ENCODE assay signal across 9 cellular contexts in genomic region chrX:103248553-103248952, GRCh38. TPM values are rescaled to one million over a fixed set of nuclear protein-coding genes. Genes with fewer than 3 reads are reported as not detected.
DNase-seq lines count a peak whose midpoint lies in the region; ATAC-seq, FAIRE-seq and TF ChIP-seq lines count a peak whose summit lies in the region.
"Had no signal": no experiment of that assay in that cellular context is flagged by ENCODE, and none has a peak within 500 bp of the region (broad histone marks: within the 10 kb centered on the region; RNA-seq: fewer than 3 reads in every experiment).

No MANE protein-coding gene starts in this region.

- H3K9me3 ChIP-seq in heart left ventricle (no peaks in the 10 kb centered on the region), MM.1S (replicated peaks; ENCODE audit: insufficient read depth, low read length) (no peaks in the 10 kb centered on the region), endodermal cell (ENCODE audit: control insufficient read depth, low read length) (no peaks in the 10 kb centered on the region), small intestine (ENCODE audit: control insufficient read depth, low read depth) (no peaks in the 10 kb centered on the region)

- peaks cover 16% of the 10 kb centered on the region for H3K4me1 Mint-ChIP-seq in endodermal cell

- H4K20me1 ChIP-seq in MM.1S (ENCODE audit: insufficient read depth, low read length): no peaks in the 10 kb centered on the region

- peaks cover 11% of the 10 kb centered on the region for H3K36me3 Mint-ChIP-seq in endodermal cell (ENCODE audit: low read depth)

- H3F3A ChIP-seq in MM.1S (ENCODE audit: insufficient read depth, low read length): no peaks in the 10 kb centered on the region

- ATAC-seq in heart left ventricle (no peak), left cardiac atrium (no peak), HG02623 (IDR thresholded peaks at IDR 0.05; ENCODE audit: unreplicated experiment) (no peak)

- no peak overlapping the region for H2AFZ ChIP-seq in MM.1S (ENCODE audit: low read length)

- H3K79me2 ChIP-seq in MM.1S (ENCODE audit: low read length): no peaks in the 10 kb centered on the region

- no peak overlapping the region for H3K4me2 ChIP-seq in MM.1S (ENCODE audit: low read depth, low read length)

- H3K27ac ChIP-seq in heart left ventricle (no peak overlapping the region), MM.1S (ENCODE audit: low read length) (no peak overlapping the region), endodermal cell (ENCODE audit: low read depth, low read length) (no peak overlapping the region), small intestine (ENCODE audit: low read depth in 1 of 2, low read length in 1 of 2) (no peak overlapping the region)

- no peaks in the 10 kb centered on the region for H3K9me2 ChIP-seq in MM.1S (replicated peaks; ENCODE audit: insufficient read depth, low read length)

- no peak overlapping the region for H3K4me3 Mint-ChIP-seq in endodermal cell
- H3K4me3 Mint-ChIP-seq: activated T-cell treated with anti-CD3 and anti-CD28 coated beads, Interleukin-2, amount 50 U/mL, for 4 hours had no signal

- TF ChIP-seq CTCF in heart left ventricle (IDR thresholded peaks at IDR 0.05): peak in 10 of 12 donors; percentile 20 to 50 (median 34)
- TF ChIP-seq CTCF in MM.1S (IDR thresholded peaks at IDR 0.05; ENCODE audit: low read length): peak; percentile 44
- peak; percentile 67 for TF ChIP-seq CTCF in endodermal cell (conservative IDR thresholded peaks at IDR 0.05)

- no peak overlapping the region for H3K9ac ChIP-seq in MM.1S (ENCODE audit: low read length)
- H3K9ac ChIP-seq in endodermal cell (ENCODE audit: extremely low read depth, low read length, poor library complexity, severe bottlenecking): no peak overlapping the region

- H3K27me3 ChIP-seq in heart left ventricle (peaks cover 0 to 17% (median 0%) of the 10 kb centered on the region in 9 donors), MM.1S (replicated peaks; ENCODE audit: insufficient read depth, low read length) (no peaks in the 10 kb centered on the region), endodermal cell (ENCODE audit: control insufficient read depth, insufficient read depth, low read length, poor library complexity, severe bottlenecking) (peaks cover under 1% of the 10 kb centered on the region), small intestine (ENCODE audit: control insufficient read depth in 2 of 2, insufficient read depth in 2 of 2, low read length in 2 of 2) (no peaks in the 10 kb centered on the region)

- H3K9me3 Mint-ChIP-seq in endodermal cell: peaks cover 2% of the 10 kb centered on the region
- H3K9me3 Mint-ChIP-seq: activated T-cell treated with anti-CD3 and anti-CD28 coated beads, Interleukin-2, amount 50 U/mL, for 4 hours had no signal

- peaks cover 8% of the 10 kb centered on the region for H3K27me3 Mint-ChIP-seq in endodermal cell (ENCODE audit: insufficient read depth)

- no peak for FAIRE-seq in small intestine (lab: Jason Lieb, UNC)

- TF ChIP-seq POLR2A in heart left ventricle (IDR thresholded peaks at IDR 0.05): no peak

- H3K4me1 ChIP-seq in heart left ventricle (peaks cover 0 to 13% (median 5%) of the 10 kb centered on the region in 12 donors), MM.1S (ENCODE audit: low read length) (no peaks in the 10 kb centered on the region), endodermal cell (ENCODE audit: control insufficient read depth, insufficient read depth, low read length) (no peaks in the 10 kb centered on the region), small intestine (ENCODE audit: control insufficient read depth in 2 of 2, insufficient read depth in 1 of 2, low read depth in 1 of 2, low read length in 1 of 2) (no peaks in the 10 kb centered on the region)

- H3K36me3 ChIP-seq in heart left ventricle (peaks cover 0 to 13% (median 0%) of the 10 kb centered on the region in 9 donors), MM.1S (replicated peaks; ENCODE audit: insufficient read depth, low read length) (no peaks in the 10 kb centered on the region), endodermal cell (ENCODE audit: control insufficient read depth, insufficient read depth, low read length) (peaks cover 10% of the 10 kb centered on the region), small intestine (ENCODE audit: control insufficient read depth in 2 of 2, insufficient read depth in 2 of 2, low read length in 2 of 2) (no peaks in the 10 kb centered on the region)

- DNase-seq in heart left ventricle: no peak
- DNase-seq in left cardiac atrium: no peak
- no peak for DNase-seq in MM.1S
- DNase-seq in endodermal cell: no peak
- DNase-seq in small intestine: peak; percentile 12
- DNase-seq in posterior cingulate gyrus: no peak
- DNase-seq in NCI-H1048 (lab: John Stamatoyannopoulos, UW): no peak
- DNase-seq: activated T-cell treated with anti-CD3 and anti-CD28 coated beads, Interleukin-2, amount 50 U/mL, for 4 hours had no signal

- no peak overlapping the region for H3K27ac Mint-ChIP-seq in endodermal cell

- intact Hi-C loops in heart left ventricle (cut with DNase I) (loop anchor here in 3 of 10 donors (2.0 to 5.0 kb wide), 2 partner anchors 36 to 38 kb away; no protein-coding TSS in a partner anchor), left cardiac atrium (cut with DNase I) (loop anchor here in 1 of 2 donors (5.0 kb wide), 1 partner anchor 36 kb away; no protein-coding TSS in a partner anchor), posterior cingulate gyrus (cut with DNase I) (no loop called here)

- no peak overlapping the region for H3K4me3 ChIP-seq in heart left ventricle
- no peak overlapping the region for H3K4me3 ChIP-seq in MM.1S (ENCODE audit: low read length)
- no peak overlapping the region for H3K4me3 ChIP-seq in endodermal cell (ENCODE audit: low read length)
- H3K4me3 ChIP-seq in small intestine (ENCODE audit: low read depth in 1 of 2, low read length in 2 of 2): no peak overlapping the region

RNA-seq across cellular contexts. Expression of gene TCEAL8, which starts 6.4 kb away (rescaled TPM):
- total RNA-seq in heart left ventricle (10 to 100 TPM; 38.2 to 60.1 (median 52.7) TPM), left cardiac atrium (10 to 100 TPM; 46.1 to 53.3 TPM), endodermal cell (100 to 1,000 TPM in 1 of 2 donors, 10 to 100 TPM in 1; 81.4 to 113 TPM)
- polyA plus RNA-seq in heart left ventricle (10 to 100 TPM; 47.3 to 47.9 TPM), small intestine (10 to 100 TPM; 24.8 to 54.5 (median 40.5) TPM)
- polyA plus RNA-seq in endodermal cell (2013, experiment 1 of 2): 89.3 TPM
- polyA plus RNA-seq in endodermal cell (2013, experiment 2 of 2): 87.9 TPM

RNA-seq across cellular contexts. Expression of gene TCEAL5, which starts 28.0 kb away (rescaled TPM):
- total RNA-seq in heart left ventricle: under 1 TPM in 4 of 9 donors, not detected in 5; 0.27 to 0.52 (median 0.38) TPM
- polyA plus RNA-seq in heart left ventricle: under 1 TPM; 0.19 TPM
- under 1 TPM; 0.50 TPM for total RNA-seq in left cardiac atrium
- 1 to 10 TPM in 1 of 2 donors, under 1 TPM in 1; 0.22 to 4.4 TPM for total RNA-seq in endodermal cell
- not detected for polyA plus RNA-seq in endodermal cell (2013, experiment 1 of 2)
- not detected for polyA plus RNA-seq in endodermal cell (2013, experiment 2 of 2)
- 1 to 10 TPM in 1 of 3 donors, under 1 TPM in 1, not detected in 1; 0.54 to 2.0 TPM for polyA plus RNA-seq in small intestine
- total RNA-seq: activated T-cell treated with anti-CD3 and anti-CD28 coated beads, Interleukin-2, amount 50 U/mL, for 4 hours had no signal

RNA-seq across cellular contexts. Expression of gene BEX4, which starts 33.6 kb away (rescaled TPM):
- total RNA-seq in heart left ventricle: 10 to 100 TPM; 34.8 to 54.5 (median 43.1) TPM
- 10 to 100 TPM; 43.6 to 57.0 TPM for polyA plus RNA-seq in heart left ventricle
- total RNA-seq in left cardiac atrium: 10 to 100 TPM; 47.5 to 68.8 TPM
- 10 to 100 TPM; 65.1 to 71.0 TPM for total RNA-seq in endodermal cell
- 103 TPM for polyA plus RNA-seq in endodermal cell (2013, experiment 1 of 2)
- polyA plus RNA-seq in endodermal cell (2013, experiment 2 of 2): 98.1 TPM
- polyA plus RNA-seq in small intestine: 10 to 100 TPM in 2 of 3 donors, 1 to 10 TPM in 1; 5.6 to 42.9 (median 23.0) TPM
